8 cellular contexts compared by ENCODE assay signal in the genomic region with DNA sequence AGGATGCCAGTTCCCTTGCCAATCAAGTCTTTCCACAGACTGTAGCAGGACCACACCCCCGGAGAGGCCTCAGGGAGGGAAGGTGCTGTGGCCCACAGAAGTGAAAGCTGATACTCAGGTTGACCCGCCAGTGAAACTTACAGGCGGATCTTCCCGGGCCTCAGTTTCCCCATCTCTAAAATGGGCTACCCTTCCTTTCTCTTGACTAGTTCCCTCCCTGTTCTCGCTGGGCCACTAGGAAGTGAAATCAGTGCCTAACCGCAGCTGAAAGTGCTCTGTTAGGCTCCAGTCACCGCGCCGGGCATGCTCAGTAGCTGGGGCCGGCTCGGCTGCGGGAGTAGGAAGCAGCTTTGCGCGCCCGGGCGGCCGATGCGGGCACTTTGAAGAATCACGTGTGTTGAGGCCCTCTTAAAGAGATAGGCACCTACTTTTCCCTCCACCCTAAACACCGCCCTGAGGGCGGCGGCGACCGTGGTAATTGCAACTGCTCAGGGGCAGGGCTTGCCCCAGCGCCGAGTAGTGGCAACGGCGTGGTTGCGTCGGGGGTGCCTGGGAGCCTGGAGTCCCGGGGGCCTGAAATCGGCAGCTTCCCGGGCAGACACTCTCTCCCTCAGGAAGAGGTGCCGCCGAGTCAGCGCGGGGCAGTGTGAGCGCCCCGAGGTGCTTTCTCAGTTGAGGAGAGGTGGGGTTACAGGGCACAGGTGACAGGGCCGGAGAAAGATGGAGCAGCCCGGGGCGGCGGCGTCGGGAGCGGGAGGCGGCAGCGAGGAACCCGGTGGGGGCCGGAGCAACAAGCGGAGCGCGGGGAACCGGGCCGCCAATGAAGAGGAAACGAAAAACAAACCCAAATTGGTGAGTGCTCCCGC. TPM values are rescaled to one million over a fixed set of nuclear protein-coding genes. Genes with fewer than 3 reads are reported as not detected.
DNase-seq lines count a peak whose midpoint lies in the region; ATAC-seq, FAIRE-seq and TF ChIP-seq lines count a peak whose summit lies in the region.

Gene DIAPH2 (plus strand): TSS at position 504 of the 866 bp plus-strand sequence.

- H3K27me3 ChIP-seq in H1 (replicated peaks in 1 of 4; ENCODE audit: control insufficient read depth in 3 of 4, extremely low read depth in 1 of 4, insufficient read depth in 3 of 4, low read length in 3 of 4): no peaks in the 10 kb centered on the region
- H3K27me3 ChIP-seq in mesendoderm (ENCODE audit: insufficient read depth, low read length, poor library complexity): no peaks in the 10 kb centered on the region

- H2BK12ac ChIP-seq in H1 (ENCODE audit: low read depth, low read length): no peak within 1 kb of the TSS

- DNase-seq in NCI-H2081 (lab: John Stamatoyannopoulos, UW) (peak; percentile 60 to 74), NCI-H2081 treated with DMSO at 0.1 percent for 48 hours (lab: John Stamatoyannopoulos, UW) (no peak), NCI-H510A (lab: John Stamatoyannopoulos, UW) (peak; percentile 57), H1 (ENCODE audit: low read depth in 1 of 2, low spot score in 2 of 2) (peak; percentile 38 to 67), mesendoderm (peak; percentile 89)
- peak; percentile 86 for DNase-seq in activated CD8-positive, alpha-beta T cell treated with anti-CD3 and anti-CD28 coated beads, Interleukin-2, amount 10 ng/mL, durations not matched to agents 7 days and 5 days
- peak; percentile 20 for DNase-seq in stimulated activated CD8-positive, alpha-beta memory T cell treated with anti-CD3 and anti-CD28 coated beads, Interleukin-12 subunit alpha, Interleukin-12 subunit beta, amount 100 ng/mL, for 24 hours (ENCODE audit: extremely low read depth)

- H2BK120ac ChIP-seq in H1 (replicated peaks; ENCODE audit: low read depth, low read length) (no peak within 1 kb of the TSS), mesendoderm (ENCODE audit: low read depth, low read length) (no peak within 1 kb of the TSS)

- no peaks in the 10 kb centered on the region for H3K9me3 ChIP-seq in H1 (ENCODE audit: insufficient read depth in 2 of 2, low read depth in 1 of 2, low read length in 1 of 2)

- 0 out of 2 replicates have a peak within 1 kb of the TSS, but pooled peaks have one; percentile 53 for H2AFZ ChIP-seq in H1 (ENCODE audit: low read length)

- H3K23me2 ChIP-seq in H1 (ENCODE audit: low read depth, low read length): peaks cover 5% of the 10 kb centered on the region; the same call in 1 of the 2 replicates

- H2BK20ac ChIP-seq in H1 (ENCODE audit: low read length): no peak within 1 kb of the TSS

- POLR2A ChIA-PET in activated CD8-positive, alpha-beta T cell treated with anti-CD3 and anti-CD28 coated beads, Interleukin-2, amount 10 ng/mL, durations not matched to agents 7 days and 5 days (lab: Charles Lee): interaction anchor here (1.0 kb wide), 1 partner anchor 9 kb away, joined by 7 read pairs; no protein-coding TSS in a partner anchor
- POLR2A ChIA-PET in H1 (lab: Charles Lee; ENCODE audit: partially characterized antibody): no interaction called here

- H3K79me1 ChIP-seq in H1 (ENCODE audit: low read depth, low read length) (no peaks in the 10 kb centered on the region), mesendoderm (ENCODE audit: low read length) (no peaks in the 10 kb centered on the region)

- H4K20me1 ChIP-seq in H1 (replicated peaks in 1 of 2; ENCODE audit: control insufficient read depth in 1 of 2, insufficient read depth in 2 of 2, low read length in 2 of 2): no peaks in the 10 kb centered on the region

- H3K27me3 Mint-ChIP-seq in activated CD8-positive, alpha-beta T cell treated with anti-CD3 and anti-CD28 coated beads, Interleukin-2, amount 10 ng/mL, durations not matched to agents 7 days and 5 days (ENCODE audit: low read depth): no peaks in the 10 kb centered on the region

- H3K9ac ChIP-seq in H1 (replicated peaks in 1 of 4; ENCODE audit: extremely low read depth in 1 of 4, low read depth in 3 of 4, low read length in 3 of 4) (peak within 1 kb of the TSS in 3 of 4 experiments; percentile 15 to 48 (median 47); a peak in 5 of 7 replicates), mesendoderm (ENCODE audit: low read length) (peak within 1 kb of the TSS; percentile 83)

- FAIRE-seq in H1 (lab: Jason Lieb, UNC): no peak

- H2BK15ac ChIP-seq in H1 (ENCODE audit: low read length) (no peak within 1 kb of the TSS), mesendoderm (replicated peaks; ENCODE audit: low read depth) (no peak within 1 kb of the TSS)

- 3% methylated on average over 30 of the region's 57 CpGs; no CpG with 5 or more reads in 1 of the 2 experiments for WGBS in H1 (ENCODE audit: extremely low coverage in 1 of 2, insufficient coverage in 1 of 2, insufficient read length in 1 of 2, insufficient replicate concordance in 2 of 2, low coverage in 1 of 2, low lambda C conversion rate in 2 of 2, missing lambda C conversion rate in 1 of 2), 2 experiments
- no CpG with 5 or more reads among the region's 57 CpGs for WGBS in mesendoderm (ENCODE audit: extremely low coverage, insufficient coverage, low lambda C conversion rate)

- peak within 1 kb of the TSS; percentile 95 for H3K27ac Mint-ChIP-seq in activated CD8-positive, alpha-beta T cell treated with anti-CD3 and anti-CD28 coated beads, Interleukin-2, amount 10 ng/mL, durations not matched to agents 7 days and 5 days

- H3K4me1 ChIP-seq in H1 (replicated peaks in 1 of 4; ENCODE audit: control insufficient read depth in 3 of 4, insufficient read depth in 4 of 4, low read length in 3 of 4): peaks cover 0 to 13% (median 3%) of the 10 kb centered on the region in 4 experiments; a peak in 2 of 7 replicates
- H3K4me1 ChIP-seq in mesendoderm (ENCODE audit: control insufficient read depth, low read depth, low read length): no peaks in the 10 kb centered on the region

- peak within 1 kb of the TSS; percentile 56 to 80 (median 70) for H3K4me3 ChIP-seq in H1 (ENCODE audit: extremely low read depth in 1 of 4, insufficient read depth in 2 of 4, low read depth in 3 of 4, low read length in 4 of 4)
- H3K4me3 ChIP-seq in mesendoderm (ENCODE audit: low read length): peak within 1 kb of the TSS; percentile 79

- TF ChIP-seq CTCF in H1 (IDR thresholded peaks at IDR 0.05; ENCODE audit: control extremely low read depth in 1 of 3, insufficient read depth in 1 of 3, low read depth in 1 of 3, low read length in 3 of 3): peak; percentile 2 to 17 (median 14); a peak in 3 of 4 replicates

- H3K23ac ChIP-seq in H1 (ENCODE audit: insufficient read length) (no peak within 1 kb of the TSS), mesendoderm (ENCODE audit: low read length) (peak within 1 kb of the TSS; percentile 45)

- H3K79me2 ChIP-seq in H1 (ENCODE audit: control insufficient read depth in 1 of 2, insufficient read depth in 2 of 2, low read length in 2 of 2): peaks cover 0 to 2% of the 10 kb centered on the region in 2 experiments; a peak in 1 of 4 replicates
- H3K79me2 ChIP-seq in mesendoderm (ENCODE audit: control insufficient read depth, insufficient read depth, low read length): peaks cover 8% of the 10 kb centered on the region

- peak; percentile 84 for ATAC-seq in HG02970 (IDR thresholded peaks at IDR 0.05; ENCODE audit: low FRiP score, unreplicated experiment)
- peak; percentile 94 for ATAC-seq in activated CD8-positive, alpha-beta T cell treated with anti-CD3 and anti-CD28 coated beads, Interleukin-2, amount 10 ng/mL, durations not matched to agents 7 days and 5 days

- H3K18ac ChIP-seq in H1 (ENCODE audit: extremely low read depth, low read length) (no peak within 1 kb of the TSS; the same call in 1 of the 2 replicates), mesendoderm (ENCODE audit: low read length) (peak within 1 kb of the TSS; percentile 82)

- no peaks in the 10 kb centered on the region for H3K9me3 Mint-ChIP-seq in activated CD8-positive, alpha-beta T cell treated with anti-CD3 and anti-CD28 coated beads, Interleukin-2, amount 10 ng/mL, durations not matched to agents 7 days and 5 days (ENCODE audit: insufficient read depth)

- H2AK5ac ChIP-seq in H1 (ENCODE audit: low read depth, low read length): no peak within 1 kb of the TSS
- H2AK5ac ChIP-seq in mesendoderm (ENCODE audit: low read length): no peak within 1 kb of the TSS

- no peak for TF ChIP-seq EP300 in H1 (IDR thresholded peaks at IDR 0.05; ENCODE audit: borderline replicate concordance in 1 of 2, low read depth in 2 of 2, low read length in 2 of 2)

- no peak within 1 kb of the TSS for H3K27ac ChIP-seq in H1 (ENCODE audit: low read depth, low read length)
- H3K27ac ChIP-seq in mesendoderm (ENCODE audit: low read depth, low read length): peak within 1 kb of the TSS; percentile 60

- H4K91ac ChIP-seq in H1 (replicated peaks; ENCODE audit: insufficient read length, low read length): no peak within 1 kb of the TSS

- H3K4me2 ChIP-seq in H1 (ENCODE audit: insufficient read depth in 1 of 2, low read depth in 2 of 2, low read length in 2 of 2): peak within 1 kb of the TSS; percentile 68 to 96
- peak within 1 kb of the TSS; percentile 54 for H3K4me2 ChIP-seq in mesendoderm (ENCODE audit: low read length)

- H3K4ac ChIP-seq in H1 (replicated peaks; ENCODE audit: insufficient read length, low read depth, low read length) (no peak within 1 kb of the TSS), mesendoderm (ENCODE audit: low read depth, low read length) (peak within 1 kb of the TSS; percentile 92)

- CTCF ChIA-PET in activated CD8-positive, alpha-beta T cell treated with anti-CD3 and anti-CD28 coated beads, Interleukin-2, amount 10 ng/mL, durations not matched to agents 7 days and 5 days (lab: Charles Lee): no interaction called here
- CTCF ChIA-PET in H1 (lab: Charles Lee; ENCODE audit: partially characterized antibody): no interaction called here

- H3K36me3 ChIP-seq in H1 (ENCODE audit: control insufficient read depth in 2 of 4, insufficient read depth in 4 of 4, low read length in 3 of 4): no peaks in the 10 kb centered on the region
- H3K36me3 ChIP-seq in mesendoderm (ENCODE audit: control insufficient read depth, insufficient read depth, low read length): no peaks in the 10 kb centered on the region

- no peak within 1 kb of the TSS for H3K14ac ChIP-seq in H1 (ENCODE audit: insufficient read length)

- H4K5ac ChIP-seq in H1 (ENCODE audit: insufficient read length, low read depth, low read length) (no peak within 1 kb of the TSS), mesendoderm (ENCODE audit: low read length) (no peak within 1 kb of the TSS)

- no peak within 1 kb of the TSS for H2BK5ac ChIP-seq in H1 (ENCODE audit: low read depth, low read length)
- H2BK5ac ChIP-seq in mesendoderm (ENCODE audit: low read length): no peak within 1 kb of the TSS

- no peak within 1 kb of the TSS for H3K56ac ChIP-seq in H1 (replicated peaks; ENCODE audit: insufficient read length, low read depth, low read length)
- H3K56ac ChIP-seq in mesendoderm (ENCODE audit: low read length): peak within 1 kb of the TSS; percentile 90

- TF ChIP-seq POLR2A in H1 (IDR thresholded peaks at IDR 0.05; ENCODE audit: control extremely low read depth in 1 of 2, low read depth in 2 of 2, low read length in 2 of 2): no peak

- 0 out of 4 replicates have a peak, but pooled peaks have one; percentile 8 to 11 for TF ChIP-seq RAD21 in H1 (IDR thresholded peaks at IDR 0.05 in 1 of 2, conservative IDR thresholded peaks at IDR 0.05 in 1 of 2; ENCODE audit: low read depth in 2 of 2, low read length in 2 of 2)

- peaks cover 4% of the 10 kb centered on the region for H3K36me3 Mint-ChIP-seq in activated CD8-positive, alpha-beta T cell treated with anti-CD3 and anti-CD28 coated beads, Interleukin-2, amount 10 ng/mL, durations not matched to agents 7 days and 5 days (ENCODE audit: low read depth)

- peaks cover 25% of the 10 kb centered on the region for H3K4me1 Mint-ChIP-seq in activated CD8-positive, alpha-beta T cell treated with anti-CD3 and anti-CD28 coated beads, Interleukin-2, amount 10 ng/mL, durations not matched to agents 7 days and 5 days (ENCODE audit: low read depth)

- H4K8ac ChIP-seq in H1 (ENCODE audit: extremely low read depth, insufficient read depth, low read length) (peak within 1 kb of the TSS; percentile 11; the same call in 1 of the 2 replicates), mesendoderm (ENCODE audit: low read depth, low read length) (no peak within 1 kb of the TSS)

- H3K4me3 Mint-ChIP-seq in activated CD8-positive, alpha-beta T cell treated with anti-CD3 and anti-CD28 coated beads, Interleukin-2, amount 10 ng/mL, durations not matched to agents 7 days and 5 days: peak within 1 kb of the TSS; percentile 95

RNA-seq across cellular contexts. Expression of gene DIAPH2, which starts in this region (rescaled TPM):
- 10 to 100 TPM; 14.1 to 14.4 TPM for total RNA-seq in activated CD8-positive, alpha-beta T cell treated with anti-CD3 and anti-CD28 coated beads, Interleukin-2, amount 10 ng/mL, durations not matched to agents 7 days and 5 days
- total RNA-seq in H1 (2021; fragmentation: NEBNext Ultra II Directional; extraction: Animal tissue kit (Norgen Biotek cat#: 25700)): 21.4 and 24.3 TPM in 2 replicates
- polyA plus RNA-seq in H1 (2011; rRNA removed): 2.8 and 4.4 TPM in 2 replicates
- 5.5 TPM for polyA plus RNA-seq in H1 (2011; cell fraction: cytosol; rRNA removed)
- 3.2 TPM for polyA plus RNA-seq in H1 (2011; cell fraction: nucleus; rRNA removed)
- polyA plus RNA-seq in H1 (2012, experiment 1 of 2): 9.4 to 20.0 TPM (median 10.4 TPM) in 4 replicates
- polyA plus RNA-seq in H1 (2012, experiment 2 of 2): 2.4 TPM
- polyA plus RNA-seq in H1 (2013, experiment 1 of 2): 19.6 TPM
- polyA plus RNA-seq in H1 (2013, experiment 2 of 2): 20.5 TPM
- polyA minus RNA-seq in H1 (2011; rRNA and poly(A)+ RNA removed): 11.1 and 12.1 TPM in 2 replicates
- 6.2 TPM for polyA minus RNA-seq in H1 (2011; cell fraction: cytosol; rRNA and poly(A)+ RNA removed)
- polyA minus RNA-seq in H1 (2011; cell fraction: nucleus; rRNA and poly(A)+ RNA removed): 24.7 TPM
- 19.3 TPM for polyA plus RNA-seq in mesendoderm (2013, experiment 1 of 2)
- 19.5 TPM for polyA plus RNA-seq in mesendoderm (2013, experiment 2 of 2)
